22 cellular contexts compared by ENCODE assay signal in genomic region chr9:4174781-4175180, GRCh38.
DNase-seq lines count a peak whose midpoint lies in the region; ATAC-seq and TF ChIP-seq lines count a peak whose summit lies in the region.
"Had no signal": no experiment of that assay in that cellular context is flagged by ENCODE, and none has a peak within 500 bp of the region (broad histone marks: within the 10 kb centered on the region; RNA-seq: fewer than 3 reads in every experiment).

No MANE protein-coding gene starts in this region.

- H3K4me1 ChIP-seq in neural progenitor cell (peaks cover 14% of the 10 kb centered on the region), upper lobe of right lung (peaks cover 11% of the 10 kb centered on the region)
- H3K4me1 ChIP-seq: BLaER1 treated with 17β-estradiol and CSF1 and Interleukin-3, amounts not matched to agents 10 nM and 100 nM had no signal

- H4K20me1 ChIP-seq in neural progenitor cell (ENCODE audit: low read depth) = no peaks in the 10 kb centered on the region
- H4K20me1 ChIP-seq: BLaER1 treated with 17β-estradiol and CSF1 and Interleukin-3, amounts not matched to agents 10 nM and 100 nM had no signal

- H3K4me3 Mint-ChIP-seq in neural progenitor cell = no peak overlapping the region
- H3K4me3 Mint-ChIP-seq: activated B cell treated with CpG ODN at 0.5 μM for 24 hours; activated CD4-positive, alpha-beta memory T cell treated with anti-CD3 and anti-CD28 coated beads, Interleukin-2, amount 10 ng/mL, durations not matched to agents 7 days and 5 days; activated naive CD4-positive, alpha-beta T cell treated with anti-CD3 and anti-CD28 coated beads, Interleukin-2, amount 10 ng/mL, durations not matched to agents 7 days and 5 days; neural crest cell; T-helper 2 cell treated with Interferon-gamma antibody and Interleukin-4, amounts not matched to agents 5 μg/mL and 100 μg/mL, for 36 hours had no signal

- peaks cover 8% of the 10 kb centered on the region for H3F3A ChIP-seq in neural progenitor cell (ENCODE audit: low read depth)

- H3K27me3 Mint-ChIP-seq in neural progenitor cell (ENCODE audit: insufficient read depth, low read depth) = no peaks in the 10 kb centered on the region
- H3K27me3 Mint-ChIP-seq: activated B cell treated with CpG ODN at 0.5 μM for 24 hours; activated naive CD4-positive, alpha-beta T cell treated with anti-CD3 and anti-CD28 coated beads, Interleukin-2, amount 10 ng/mL, durations not matched to agents 7 days and 5 days had no signal

- H3K36me3 ChIP-seq in neural progenitor cell (no peaks in the 10 kb centered on the region), upper lobe of right lung (no peaks in the 10 kb centered on the region)
- H3K36me3 ChIP-seq: BLaER1 treated with 17β-estradiol and CSF1 and Interleukin-3, amounts not matched to agents 10 nM and 100 nM had no signal

- no peak overlapping the region for H3K27ac Mint-ChIP-seq in neural progenitor cell
- H3K27ac Mint-ChIP-seq: activated B cell treated with CpG ODN at 0.5 μM for 24 hours; activated CD4-positive, alpha-beta memory T cell treated with anti-CD3 and anti-CD28 coated beads, Interleukin-2, amount 10 ng/mL, durations not matched to agents 7 days and 5 days; activated naive CD4-positive, alpha-beta T cell treated with anti-CD3 and anti-CD28 coated beads, Interleukin-2, amount 10 ng/mL, durations not matched to agents 7 days and 5 days; T-helper 2 cell treated with Interferon-gamma antibody and Interleukin-4, amounts not matched to agents 5 μg/mL and 100 μg/mL, for 36 hours had no signal

- H3K79me2 ChIP-seq in neural progenitor cell (ENCODE audit: low read depth) = peaks cover 40% of the 10 kb centered on the region

- H3K4me1 Mint-ChIP-seq in neural progenitor cell = peaks cover 20% of the 10 kb centered on the region
- H3K4me1 Mint-ChIP-seq: activated B cell treated with CpG ODN at 0.5 μM for 24 hours; activated CD4-positive, alpha-beta memory T cell treated with anti-CD3 and anti-CD28 coated beads, Interleukin-2, amount 10 ng/mL, durations not matched to agents 7 days and 5 days; activated naive CD4-positive, alpha-beta T cell treated with anti-CD3 and anti-CD28 coated beads, Interleukin-2, amount 10 ng/mL, durations not matched to agents 7 days and 5 days had no signal

- H3K4me3 ChIP-seq in neural progenitor cell = no peak overlapping the region
- no peak overlapping the region for H3K4me3 ChIP-seq in upper lobe of right lung
- H3K4me3 ChIP-seq: BLaER1 treated with 17β-estradiol and CSF1 and Interleukin-3, amounts not matched to agents 10 nM and 100 nM; GM23248; PC-9; SK-N-MC had no signal

- no peak overlapping the region for H2AFZ ChIP-seq in neural progenitor cell (replicated peaks)
- H2AFZ ChIP-seq: GM23248, PC-9 had no signal

- H3K27me3 ChIP-seq in neural progenitor cell = no peaks in the 10 kb centered on the region
- H3K27me3 ChIP-seq in upper lobe of right lung = no peaks in the 10 kb centered on the region
- H3K27me3 ChIP-seq: BLaER1 treated with 17β-estradiol and CSF1 and Interleukin-3, amounts not matched to agents 10 nM and 100 nM had no signal

- intact Hi-C loops in Right ventricle myocardium inferior (cut with DNase I) = no loop called here
- intact Hi-C loops in cardiac septum (cut with DNase I) = no loop called here
- intact Hi-C loops in left ventricle myocardium superior (cut with micrococcal nuclease) = no loop called here
- intact Hi-C loops in upper lobe of right lung (cut with DNase I) = no loop called here

- H3K9ac ChIP-seq in neural progenitor cell = no peak overlapping the region
- H3K9ac ChIP-seq: BLaER1 treated with 17β-estradiol and CSF1 and Interleukin-3, amounts not matched to agents 10 nM and 100 nM; GM23248 had no signal

- DNase-seq in Right ventricle myocardium inferior (ENCODE audit: missing footprints) (no peak), cardiac septum (ENCODE audit: low spot score) (no peak), left ventricle myocardium superior (no peak), neural progenitor cell (ENCODE audit: low spot score) (no peak), upper lobe of right lung (no peak), foreskin melanocyte (no peak), SIG-M5 (lab: John Stamatoyannopoulos, UW) (no peak)
- DNase-seq: activated B cell treated with CpG ODN at 0.5 μM for 24 hours; activated CD4-positive, alpha-beta memory T cell treated with anti-CD3 and anti-CD28 coated beads, Interleukin-2, amount 10 ng/mL, durations not matched to agents 7 days and 5 days; activated naive CD4-positive, alpha-beta T cell treated with anti-CD3 and anti-CD28 coated beads, Interleukin-2, amount 10 ng/mL, durations not matched to agents 7 days and 5 days; activated T-cell treated with anti-CD3 and anti-CD28 coated beads, Interleukin-2, amount 50 U/mL, for 1 hour; GM23248; midbrain; NCI-H748 treated with DMSO at 0.1 percent for 48 hours; PC-9; retina; stimulated activated naive CD4-positive, alpha-beta T cell treated with Interleukin-2 at 50 U/mL for 16 hours had no signal

- ATAC-seq in Right ventricle myocardium inferior (peak; percentile 57), left ventricle myocardium superior (peak; percentile 48), upper lobe of right lung (peak; percentile 95), HG02938 (IDR thresholded peaks at IDR 0.05; ENCODE audit: unreplicated experiment) (no peak)

- H3K27ac ChIP-seq in neural progenitor cell = peak overlapping the region; percentile 69
- H3K27ac ChIP-seq in upper lobe of right lung = peak overlapping the region; percentile 33
- H3K27ac ChIP-seq: BLaER1 treated with 17β-estradiol and CSF1 and Interleukin-3, amounts not matched to agents 10 nM and 100 nM; GM23248; PC-9; SK-N-MC had no signal

- TF ChIP-seq CTCF in neural progenitor cell (IDR thresholded peaks at IDR 0.05) = no peak
- TF ChIP-seq CTCF in upper lobe of right lung (IDR thresholded peaks at IDR 0.05) = no peak

- peaks cover 25% of the 10 kb centered on the region for H3K36me3 Mint-ChIP-seq in neural progenitor cell
- H3K36me3 Mint-ChIP-seq: activated naive CD4-positive, alpha-beta T cell treated with anti-CD3 and anti-CD28 coated beads, Interleukin-2, amount 10 ng/mL, durations not matched to agents 7 days and 5 days had no signal

- H3K9me3 Mint-ChIP-seq in neural progenitor cell = no peaks in the 10 kb centered on the region
- H3K9me3 Mint-ChIP-seq: activated B cell treated with CpG ODN at 0.5 μM for 24 hours; activated CD4-positive, alpha-beta memory T cell treated with anti-CD3 and anti-CD28 coated beads, Interleukin-2, amount 10 ng/mL, durations not matched to agents 7 days and 5 days; activated naive CD4-positive, alpha-beta T cell treated with anti-CD3 and anti-CD28 coated beads, Interleukin-2, amount 10 ng/mL, durations not matched to agents 7 days and 5 days; neural crest cell; T-helper 2 cell treated with Interferon-gamma antibody and Interleukin-4, amounts not matched to agents 5 μg/mL and 100 μg/mL, for 36 hours had no signal

- H3K9me3 ChIP-seq in neural progenitor cell (ENCODE audit: low read depth) = no peaks in the 10 kb centered on the region
- no peaks in the 10 kb centered on the region for H3K9me3 ChIP-seq in upper lobe of right lung
- H3K9me3 ChIP-seq: BLaER1 treated with 17β-estradiol and CSF1 and Interleukin-3, amounts not matched to agents 10 nM and 100 nM had no signal

- peak overlapping the region; percentile 23 for H3K4me2 ChIP-seq in neural progenitor cell
- H3K4me2 ChIP-seq: BLaER1 treated with 17β-estradiol and CSF1 and Interleukin-3, amounts not matched to agents 10 nM and 100 nM; PC-9 had no signal
